ENCODE assay signal across 17 cellular contexts in genomic region chr3:106965286-106965685, GRCh38.
"Had no signal": no experiment of that assay in that cellular context is flagged by ENCODE, and none has a peak within 500 bp of the region (broad histone marks: within the 10 kb centered on the region; RNA-seq: fewer than 3 reads in every experiment).

No MANE protein-coding gene starts in this region.

- H3K36me3 ChIP-seq: adrenal gland, colonic mucosa, suprapubic skin, upper lobe of left lung, WERI-Rb-1 had no signal

- H3K36me3 Mint-ChIP-seq: activated naive CD4-positive, alpha-beta T cell treated with anti-CD3 and anti-CD28 coated beads, Interleukin-2, amount 50 U/mL, for 24 hours had no signal

- H3K27me3 Mint-ChIP-seq: activated CD4-positive, alpha-beta memory T cell treated with anti-CD3 and anti-CD28 coated beads, Interleukin-2, amount 10 ng/mL, durations not matched to agents 7 days and 5 days; activated CD4-positive, alpha-beta T cell treated with anti-CD3 and anti-CD28 coated beads for 36 hours had no signal

- H3K27ac Mint-ChIP-seq: activated CD4-positive, alpha-beta memory T cell treated with anti-CD3 and anti-CD28 coated beads, Interleukin-2, amount 10 ng/mL, durations not matched to agents 7 days and 5 days; activated CD4-positive, alpha-beta T cell treated with anti-CD3 and anti-CD28 coated beads for 36 hours; activated naive CD4-positive, alpha-beta T cell treated with anti-CD3 and anti-CD28 coated beads, Interleukin-2, amount 50 U/mL, for 24 hours; T-helper 17 cell had no signal

- H3K4me3 Mint-ChIP-seq: activated CD4-positive, alpha-beta memory T cell treated with anti-CD3 and anti-CD28 coated beads, Interleukin-2, amount 10 ng/mL, durations not matched to agents 7 days and 5 days; activated CD4-positive, alpha-beta T cell treated with anti-CD3 and anti-CD28 coated beads for 36 hours; activated naive CD4-positive, alpha-beta T cell treated with anti-CD3 and anti-CD28 coated beads, Interleukin-2, amount 50 U/mL, for 24 hours; neural crest cell; T-helper 17 cell had no signal

- H3K4me1 Mint-ChIP-seq: activated CD4-positive, alpha-beta memory T cell treated with anti-CD3 and anti-CD28 coated beads, Interleukin-2, amount 10 ng/mL, durations not matched to agents 7 days and 5 days; activated CD4-positive, alpha-beta T cell treated with anti-CD3 and anti-CD28 coated beads for 36 hours; activated naive CD4-positive, alpha-beta T cell treated with anti-CD3 and anti-CD28 coated beads, Interleukin-2, amount 50 U/mL, for 24 hours; T-helper 17 cell had no signal

- H3K9me3 Mint-ChIP-seq: activated naive CD4-positive, alpha-beta T cell treated with anti-CD3 and anti-CD28 coated beads, Interleukin-2, amount 50 U/mL, for 24 hours; neural crest cell had no signal

- H3K4me3 ChIP-seq: adrenal gland, colonic mucosa, hepatocyte, suprapubic skin, upper lobe of left lung had no signal

- H3K4me2 ChIP-seq: hepatocyte had no signal

- H3K27me3 ChIP-seq: adrenal gland, colonic mucosa, hepatocyte, suprapubic skin, upper lobe of left lung had no signal

- H3K79me2 ChIP-seq: hepatocyte had no signal

- H3K4me1 ChIP-seq: colonic mucosa, suprapubic skin had no signal

- H3K9me3 ChIP-seq: adrenal gland, colonic mucosa, suprapubic skin, upper lobe of left lung had no signal

- H2AFZ ChIP-seq: hepatocyte had no signal

- FAIRE-seq: keratinocyte had no signal

- H3K27ac ChIP-seq: adrenal gland, colonic mucosa, hepatocyte, suprapubic skin, upper lobe of left lung, WERI-Rb-1 had no signal

- ATAC-seq: activated CD4-positive, alpha-beta T cell treated with anti-CD3 and anti-CD28 coated beads for 36 hours; esophagus mucosa; stimulated activated naive CD8-positive, alpha-beta T cell treated with anti-CD3 and anti-CD28 coated beads, Interleukin-15, Interleukin-2, amounts not matched to agents 100 U/mL and 50 U/mL, for 24 hours; T-helper 17 cell had no signal

- DNase-seq: activated CD4-positive, alpha-beta memory T cell treated with anti-CD3 and anti-CD28 coated beads, Interleukin-2, amount 10 ng/mL, durations not matched to agents 7 days and 5 days; activated CD4-positive, alpha-beta T cell treated with anti-CD3 and anti-CD28 coated beads for 36 hours; activated effector memory CD4-positive, alpha-beta T cell treated with anti-CD3 and anti-CD28 coated beads, Interleukin-2, amount 50 U/mL, for 16 hours; activated T-cell treated with anti-CD3 and anti-CD28 coated beads, Interleukin-2, amount 50 U/mL, for 48 hours; central memory CD4-positive, alpha-beta T cell; colonic mucosa; stimulated activated naive CD8-positive, alpha-beta T cell treated with anti-CD3 and anti-CD28 coated beads, Interleukin-15, Interleukin-2, amounts not matched to agents 100 U/mL and 50 U/mL, for 24 hours; T-helper 17 cell; upper lobe of left lung; WERI-Rb-1 had no signal
